11 cellular contexts compared by ENCODE assay signal in the genomic region with DNA sequence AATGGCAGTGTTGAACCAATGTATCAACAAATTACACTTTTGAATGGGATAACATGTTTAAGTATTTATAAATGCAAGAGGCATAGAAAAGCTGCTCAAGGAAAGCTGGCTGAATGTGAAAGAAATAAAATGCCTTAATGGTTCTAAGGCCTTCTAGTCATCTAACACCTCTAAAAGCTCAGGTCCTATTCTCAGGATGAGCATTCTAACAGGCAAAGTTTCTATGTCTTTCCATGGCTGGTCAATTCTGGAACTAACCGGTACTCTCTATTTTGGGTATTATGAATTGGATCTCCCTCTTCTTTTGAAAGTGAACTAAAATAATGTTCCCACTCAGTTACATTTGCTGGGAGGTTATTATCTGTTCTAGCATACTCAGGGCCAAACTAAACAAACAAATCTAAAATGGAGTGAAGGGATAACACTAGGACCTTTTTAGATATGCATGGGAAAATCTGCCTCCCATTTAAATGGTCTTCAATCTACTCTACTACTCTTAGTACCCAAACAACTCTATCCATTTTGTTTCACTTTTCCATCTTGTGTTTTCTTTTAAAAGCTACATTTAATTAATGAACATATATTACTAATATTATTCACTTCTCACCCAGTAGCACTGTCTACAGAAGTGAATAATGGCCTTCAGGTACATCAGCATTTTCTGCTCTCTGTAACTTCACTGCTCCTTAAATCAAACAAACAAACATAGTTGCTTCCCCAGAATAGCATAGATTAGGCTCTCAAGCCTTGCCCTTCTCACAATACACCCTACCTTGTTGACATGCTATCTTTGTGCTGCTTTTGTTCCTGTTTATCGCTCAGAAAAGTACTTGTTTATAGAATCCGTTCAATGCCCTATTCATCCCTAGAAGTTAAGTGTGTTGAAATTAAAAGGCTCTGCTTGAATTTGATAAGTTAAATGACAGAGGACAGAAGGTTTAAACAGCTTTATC. TPM values are rescaled to one million over a fixed set of nuclear protein-coding genes. Genes with fewer than 3 reads are reported as not detected.
DNase-seq lines count a peak whose midpoint lies in the region; ATAC-seq and TF ChIP-seq lines count a peak whose summit lies in the region.
"Had no signal": no experiment of that assay in that cellular context is flagged by ENCODE, and none has a peak within 500 bp of the region (broad histone marks: within the 10 kb centered on the region; RNA-seq: fewer than 3 reads in every experiment).

No MANE protein-coding gene starts in this region.

- WGBS in lower leg skin, 2 donors: 91 to 93% methylated on average over 3 of the region's 3 CpGs

- no peak overlapping the region for H3K4me3 ChIP-seq in lower leg skin (ENCODE audit: low read depth, poor library complexity, severe bottlenecking)

- no peak for TF ChIP-seq CTCF in CD4-positive, alpha-beta T cell (IDR thresholded peaks at IDR 0.05)
- TF ChIP-seq CTCF in chondrocyte (IDR thresholded peaks at IDR 0.05) (no peak), lower leg skin (IDR thresholded peaks at IDR 0.05) (no peak)

- CTCF ChIA-PET in CD4-positive, alpha-beta T cell (lab: Charles Lee): interaction anchor here (1.3 to 1.6 kb wide), 3 partner anchors 10 to 21 kb away, joined by 3 to 4 read pairs (median 3); no protein-coding TSS in a partner anchor

- H3K27ac Mint-ChIP-seq in CD4-positive, alpha-beta T cell: peak overlapping the region; percentile 48
- H3K27ac Mint-ChIP-seq in IgD-negative memory B cell: peak overlapping the region in 2 of 3 donors; percentile 3 to 76
- peak overlapping the region; percentile 14 for H3K27ac Mint-ChIP-seq in chondrocyte (ENCODE audit: unreplicated experiment)
- H3K27ac Mint-ChIP-seq in natural killer cell treated with Interleukin-12 subunit alpha and Interleukin-12 subunit beta and Interleukin-15 and Interleukin-18, amount 100 ng/mL, for 72 hours: peak overlapping the region; percentile 91 to 99

- intact Hi-C loops in CD4-positive, alpha-beta T cell (cut with DNase I, micrococcal nuclease): no loop called here
- intact Hi-C loops in lower leg skin (cut with DNase I; ENCODE audit: low total_unique reads): no loop called here

- no peak overlapping the region for H3K27ac ChIP-seq in CD4-positive, alpha-beta T cell (ENCODE audit: low read depth, low read length)

- peak overlapping the region; percentile 25 for H3K4me3 Mint-ChIP-seq in CD4-positive, alpha-beta T cell
- H3K4me3 Mint-ChIP-seq in IgD-negative memory B cell (peak overlapping the region in 1 of 4 donors; percentile 69), chondrocyte (ENCODE audit: unreplicated experiment) (no peak overlapping the region)
- H3K4me3 Mint-ChIP-seq in natural killer cell treated with Interleukin-12 subunit alpha and Interleukin-12 subunit beta and Interleukin-15 and Interleukin-18, amount 100 ng/mL, for 72 hours: peak overlapping the region; percentile 71

- DNase-seq in CD4-positive, alpha-beta T cell: no peak
- no peak for DNase-seq in chondrocyte (ENCODE audit: low spot score)
- no peak for DNase-seq in natural killer cell treated with Interleukin-12 subunit alpha and Interleukin-12 subunit beta and Interleukin-15 and Interleukin-18, amount 100 ng/mL, for 72 hours (ENCODE audit: low spot score)
- no peak for DNase-seq in lower leg skin (ENCODE audit: low spot score in 2 of 2)
- DNase-seq in SK-N-DZ (ENCODE audit: low spot score): no peak
- DNase-seq in SW480 (ENCODE audit: low spot score): no peak
- DNase-seq: effector CD4-positive, alpha-beta T cell; NCI-H774; stimulated activated CD4-positive, alpha-beta T cell treated with anti-CD3 and anti-CD28 coated beads, Interleukin-2, amount 100 ng/mL, for 24 hours had no signal

- H3K9me3 ChIP-seq in CD4-positive, alpha-beta T cell (ENCODE audit: control insufficient read depth, low read length): no peaks in the 10 kb centered on the region

- H3K36me3 Mint-ChIP-seq in CD4-positive, alpha-beta T cell (ENCODE audit: low read depth): peaks cover 65% of the 10 kb centered on the region
- H3K36me3 Mint-ChIP-seq in IgD-negative memory B cell (peaks cover 9% of the 10 kb centered on the region), chondrocyte (ENCODE audit: low read depth) (peaks cover 8% of the 10 kb centered on the region)
- H3K36me3 Mint-ChIP-seq in natural killer cell treated with Interleukin-12 subunit alpha and Interleukin-12 subunit beta and Interleukin-15 and Interleukin-18, amount 100 ng/mL, for 72 hours: peaks cover 30% of the 10 kb centered on the region

- H3K27me3 ChIP-seq in CD4-positive, alpha-beta T cell (ENCODE audit: control insufficient read depth, insufficient read depth, low read length): no peaks in the 10 kb centered on the region

- peaks cover 59% of the 10 kb centered on the region for H3K4me1 Mint-ChIP-seq in CD4-positive, alpha-beta T cell (ENCODE audit: low read depth)
- H3K4me1 Mint-ChIP-seq in IgD-negative memory B cell (peaks cover 23 to 39% (median 28%) of the 10 kb centered on the region in 3 donors), chondrocyte (ENCODE audit: low read depth) (peaks cover 29% of the 10 kb centered on the region)
- H3K4me1 Mint-ChIP-seq in natural killer cell treated with Interleukin-12 subunit alpha and Interleukin-12 subunit beta and Interleukin-15 and Interleukin-18, amount 100 ng/mL, for 72 hours (ENCODE audit: low read depth in 2 of 2): peaks cover 47 to 57% of the 10 kb centered on the region in 2 donors

- no peak for TF ChIP-seq POLR2A in lower leg skin (IDR thresholded peaks at IDR 0.05)

- no peak for ATAC-seq in CD4-positive, alpha-beta T cell (ENCODE audit: poor library complexity)
- no peak for ATAC-seq in natural killer cell treated with Interleukin-12 subunit alpha and Interleukin-12 subunit beta and Interleukin-15 and Interleukin-18, amount 100 ng/mL, for 72 hours
- no peak for ATAC-seq in activated CD4-positive, CD25-positive, alpha-beta regulatory T cell treated with anti-CD3 and anti-CD28 coated beads, Interleukin-2, amount 50 U/mL, for 24 hours

- POLR2A ChIA-PET in CD4-positive, alpha-beta T cell (lab: Charles Lee): interaction anchor here (1.1 to 1.4 kb wide), 2 partner anchors 24 to 46 kb away, joined by 4 to 5 read pairs; partner anchors contain the start of gene CBLB

- H3K27me3 Mint-ChIP-seq in CD4-positive, alpha-beta T cell: no peaks in the 10 kb centered on the region
- H3K27me3 Mint-ChIP-seq in IgD-negative memory B cell: no peaks in the 10 kb centered on the region
- no peaks in the 10 kb centered on the region for H3K27me3 Mint-ChIP-seq in chondrocyte (ENCODE audit: low read depth)
- H3K27me3 Mint-ChIP-seq in natural killer cell treated with Interleukin-12 subunit alpha and Interleukin-12 subunit beta and Interleukin-15 and Interleukin-18, amount 100 ng/mL, for 72 hours: no peaks in the 10 kb centered on the region

- no peaks in the 10 kb centered on the region for H3K9me3 Mint-ChIP-seq in CD4-positive, alpha-beta T cell
- peaks cover 0 to 3% (median 3%) of the 10 kb centered on the region in 3 donors for H3K9me3 Mint-ChIP-seq in IgD-negative memory B cell
- no peaks in the 10 kb centered on the region for H3K9me3 Mint-ChIP-seq in chondrocyte (ENCODE audit: low read depth)
- H3K9me3 Mint-ChIP-seq in natural killer cell treated with Interleukin-12 subunit alpha and Interleukin-12 subunit beta and Interleukin-15 and Interleukin-18, amount 100 ng/mL, for 72 hours: no peaks in the 10 kb centered on the region

RNA-seq across cellular contexts. Expression of gene CBLB, which starts 46.4 kb away (rescaled TPM):
- total RNA-seq in CD4-positive, alpha-beta T cell: 100 to 1,000 TPM; 112 to 124 TPM
- 16.0 TPM for polyA plus RNA-seq in IgD-negative memory B cell
- total RNA-seq in chondrocyte: 25.0 to 28.0 TPM (median 26.9 TPM) in 3 replicates
- total RNA-seq in natural killer cell treated with Interleukin-12 subunit alpha and Interleukin-12 subunit beta and Interleukin-15 and Interleukin-18, amount 100 ng/mL, for 72 hours: 10 to 100 TPM; 70.8 to 78.3 TPM
- 10 to 100 TPM; 17.0 to 33.8 (median 23.0) TPM for total RNA-seq in lower leg skin
- polyA plus RNA-seq in SK-N-DZ (2014; cell fraction: cytosol; rRNA removed): 6.8 and 16.0 TPM in 2 replicates
- polyA plus RNA-seq in SK-N-DZ (2014; cell fraction: nucleus; rRNA removed): 12.1 and 17.4 TPM in 2 replicates

Comparison
In these comparisons a context has a peak if more than half of its experiments do, and no peak if none do; other contexts are left out.
1. H3K27ac Mint-ChIP-seq: peak in every context shown above with its lines; median percentile 95 in natural killer cell treated with Interleukin-12 subunit alpha and Interleukin-12 subunit beta and Interleukin-15 and Interleukin-18, amount 100 ng/mL, for 72 hours; 48 in CD4-positive, alpha-beta T cell; 40 in IgD-negative memory B cell; 14 in chondrocyte.